ENCODE assay signal across 8 cellular contexts in the genomic region with DNA sequence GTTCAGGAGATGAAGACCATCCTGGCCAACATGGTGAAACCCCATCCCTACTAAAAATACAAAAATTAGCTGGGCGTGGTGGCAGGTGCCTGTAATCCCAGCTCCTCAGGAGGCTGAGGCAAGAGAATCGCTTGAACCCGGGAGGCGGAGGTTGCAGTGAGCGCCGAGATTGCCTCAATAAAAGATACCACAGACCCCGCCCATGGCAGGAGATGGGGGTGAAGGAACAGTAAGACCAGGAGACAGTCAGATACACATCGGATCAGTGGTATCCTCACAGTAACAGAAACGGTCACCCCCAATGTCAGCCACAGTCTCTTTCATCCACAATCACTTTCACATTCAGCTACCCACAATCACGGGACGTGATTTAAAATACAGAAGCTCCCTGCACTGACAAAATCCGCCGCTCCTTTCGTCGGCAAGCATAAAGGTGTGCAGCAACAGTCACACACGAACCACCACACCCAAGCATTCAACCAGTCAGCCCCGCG. TPM values are rescaled to one million over a fixed set of nuclear protein-coding genes. Genes with fewer than 3 reads are reported as not detected.
DNase-seq lines count a peak whose midpoint lies in the region; ATAC-seq, FAIRE-seq and TF ChIP-seq lines count a peak whose summit lies in the region.
"Not testable (repeated sequence)": the region's sequence is repeated elsewhere in the genome, so short reads cannot be mapped to it uniquely, and the experiment has no call there.

No MANE protein-coding gene starts in this region.

- H3K4me3 Mint-ChIP-seq in natural killer cell treated with Interleukin-12 subunit alpha and Interleukin-12 subunit beta and Interleukin-15 and Interleukin-18, amount 100 ng/mL, for 72 hours = peak overlapping the region; percentile 85

- peaks cover 13 to 16% of the 10 kb centered on the region in 2 donors for H3K4me1 Mint-ChIP-seq in natural killer cell treated with Interleukin-12 subunit alpha and Interleukin-12 subunit beta and Interleukin-15 and Interleukin-18, amount 100 ng/mL, for 72 hours (ENCODE audit: low read depth in 2 of 2)

- not testable (repeated sequence) for H3K9me3 ChIP-seq in GM23248 (ENCODE audit: low read depth); GM12878 (replicated peaks; ENCODE audit: control insufficient read depth, insufficient read depth, low read length); cardiac muscle cell (ENCODE audit: low read depth)
- H3K9me3 ChIP-seq in SJSA1 (replicated peaks) = peaks cover 27% of the 10 kb centered on the region

- POLR2A ChIA-PET in GM12878 (lab: Charles Lee) = interaction anchor here (0.5 to 1.7 kb wide), 6 partner anchors 51 to 1667 kb away, joined by 3 to 11 read pairs (median 4); a partner anchor contains a TSS

- CTCF ChIA-PET in GM12878 (lab: Yijun Ruan, JAX) = interaction anchor here (0.7 to 1.5 kb wide), 4 partner anchors 19 to 224 kb away, joined by 3 to 4 read pairs (median 3); a partner anchor contains a TSS

- H3K4me2 ChIP-seq in GM23248 (ENCODE audit: unreplicated experiment) = peak overlapping the region; percentile 80
- H3K4me2 ChIP-seq in GM12878 (ENCODE audit: control insufficient read depth, insufficient read depth) = peak overlapping the region; percentile 44

- H3K27me3 ChIP-seq in GM23248 (replicated peaks; ENCODE audit: insufficient read depth); SJSA1 (replicated peaks); GM12878 (replicated peaks in 1 of 2; ENCODE audit: control insufficient read depth in 2 of 2, insufficient read depth in 2 of 2, low read length in 1 of 2); cardiac muscle cell: not testable (repeated sequence)

- not testable (repeated sequence) for DNase-seq in GM12864 (ENCODE audit: low read depth); GM23248; SJSA1 (ENCODE audit: low read depth in 1 of 2, low spot score in 2 of 2); GM12878 (ENCODE audit: low read depth, low spot score); cardiac muscle cell (ENCODE audit: low read depth in 1 of 2, low spot score in 1 of 2); natural killer cell treated with Interleukin-12 subunit alpha and Interleukin-12 subunit beta and Interleukin-15 and Interleukin-18, amount 100 ng/mL, for 72 hours (ENCODE audit: low spot score)

- peaks cover 13% of the 10 kb centered on the region for H3K36me3 Mint-ChIP-seq in natural killer cell treated with Interleukin-12 subunit alpha and Interleukin-12 subunit beta and Interleukin-15 and Interleukin-18, amount 100 ng/mL, for 72 hours

- WGBS in GM23248 (ENCODE audit: low coverage in 1 of 2, low lambda C conversion rate in 2 of 2, missing lambda C conversion rate in 2 of 2), 2 experiments = 18 to 21% methylated on average over 18 of the region's 18 CpGs
- under 1% methylated on average over 18 of the region's 18 CpGs for WGBS in GM12878 (ENCODE audit: insufficient coverage, insufficient replicate concordance, low lambda C conversion rate, missing lambda C conversion rate)

- in situ Hi-C loops in GM23248 (cut with MboI); GM12878 (cut with MboI): not testable (repeated sequence)

- H3K9me2 ChIP-seq in GM23248 (ENCODE audit: insufficient read depth) = not testable (repeated sequence)

- RAD21 ChIA-PET in GM12878 (lab: Charles Lee; ENCODE audit: unreplicated experiment) = interaction anchor here (1.2 to 1.4 kb wide), 5 partner anchors 9 to 153 kb away, joined by 3 to 9 read pairs (median 5); a partner anchor contains a TSS

- H3K4me3 ChIP-seq in GM12864 (ENCODE audit: low read depth, low read length) (peak overlapping the region; percentile 65), GM23248 (peak overlapping the region; percentile 85), SJSA1 (peak overlapping the region; percentile 54), GM12878 (peak overlapping the region; percentile 72), cardiac muscle cell (peak overlapping the region; percentile 59)

- H4K20me1 ChIP-seq in GM23248 (ENCODE audit: insufficient read depth); GM12878 (ENCODE audit: control insufficient read depth, insufficient read depth): not testable (repeated sequence)

- not testable (repeated sequence) for TF ChIP-seq POLR2A in GM12878 (IDR thresholded peaks at IDR 0.05; ENCODE audit: low read depth, low read length)

- not testable (repeated sequence) for H3K36me3 ChIP-seq in GM23248 (ENCODE audit: low read depth); GM12878 (ENCODE audit: control insufficient read depth in 2 of 2, insufficient read depth in 2 of 2, low read length in 1 of 2); cardiac muscle cell
- H3K36me3 ChIP-seq in SJSA1 = peaks cover 12% of the 10 kb centered on the region

- FAIRE-seq in GM12878 (lab: Jason Lieb, UNC) = not testable (repeated sequence)

- peaks cover 12% of the 10 kb centered on the region for H3K9me3 Mint-ChIP-seq in natural killer cell treated with Interleukin-12 subunit alpha and Interleukin-12 subunit beta and Interleukin-15 and Interleukin-18, amount 100 ng/mL, for 72 hours

- not testable (repeated sequence) for TF ChIP-seq CTCF in GM12864 (IDR thresholded peaks at IDR 0.05; ENCODE audit: low read depth, low read length, missing control alignments); GM12878 (IDR thresholded peaks at IDR 0.05 in 2 of 3, conservative IDR thresholded peaks at IDR 0.05 in 1 of 3; ENCODE audit: control insufficient read depth in 2 of 3, extremely low read depth in 1 of 3, insufficient read depth in 1 of 3, low read depth in 3 of 3, low read length in 3 of 3); cardiac muscle cell (IDR thresholded peaks at IDR 0.05; ENCODE audit: low read depth, low read length)

- H3K9ac ChIP-seq in GM23248 = peak overlapping the region; percentile 83
- H3K9ac ChIP-seq in GM12878 (ENCODE audit: control insufficient read depth, insufficient read depth, low read length) = peak overlapping the region; percentile 60

- H2AFZ ChIP-seq in GM23248 = peak overlapping the region; percentile 93
- H2AFZ ChIP-seq in GM12878 (ENCODE audit: control insufficient read depth, low read depth, low read length) = peak overlapping the region; percentile 89

- H3F3A ChIP-seq in GM23248 (ENCODE audit: insufficient read depth) = not testable (repeated sequence)

- ATAC-seq in HG03442 (IDR thresholded peaks at IDR 0.05; ENCODE audit: unreplicated experiment) (peak; percentile 18), GM12878 (peak; percentile 55)
- peak; percentile 47 to 54 for ATAC-seq in natural killer cell treated with Interleukin-12 subunit alpha and Interleukin-12 subunit beta and Interleukin-15 and Interleukin-18, amount 100 ng/mL, for 72 hours

- H3K27ac ChIP-seq in GM23248 (peak overlapping the region; percentile 28; the same call in 1 of the 2 replicates), GM12878 (ENCODE audit: control insufficient read depth, insufficient read depth) (peak overlapping the region; percentile 63), cardiac muscle cell (peak overlapping the region; percentile 89), temporal lobe (ENCODE audit: low read depth, low read length) (peak overlapping the region; percentile 76)
- not testable (repeated sequence) for H3K27ac ChIP-seq in SJSA1

- H3K27me3 Mint-ChIP-seq in natural killer cell treated with Interleukin-12 subunit alpha and Interleukin-12 subunit beta and Interleukin-15 and Interleukin-18, amount 100 ng/mL, for 72 hours = not testable (repeated sequence)

- not testable (repeated sequence) for TF ChIP-seq EP300 in GM12878 (IDR thresholded peaks at IDR 0.05; ENCODE audit: borderline replicate concordance in 1 of 2, control insufficient read depth in 1 of 2, low read depth in 2 of 2, low read length in 2 of 2)

- intact Hi-C loops in GM12878 (cut with micrococcal nuclease; ENCODE audit: unreplicated experiment) = loop anchor here (1.0 to 10.0 kb wide), 3 partner anchors 97 to 1256 kb away; a partner anchor contains a TSS

- peak overlapping the region; percentile 56 to 74 for H3K27ac Mint-ChIP-seq in natural killer cell treated with Interleukin-12 subunit alpha and Interleukin-12 subunit beta and Interleukin-15 and Interleukin-18, amount 100 ng/mL, for 72 hours

- peaks cover 11% of the 10 kb centered on the region for H3K79me2 ChIP-seq in GM23248 (ENCODE audit: insufficient read depth)
- not testable (repeated sequence) for H3K79me2 ChIP-seq in GM12878 (ENCODE audit: control insufficient read depth, insufficient read depth, low read length)

- TF ChIP-seq RAD21 in GM12878 (IDR thresholded peaks at IDR 0.05; ENCODE audit: insufficient read depth, low read depth, low read length) = not testable (repeated sequence)

- BruUV-seq in GM12878 (replicated peaks; lab: Mats Ljungman, UMichigan) = TSS peak; percentile 95

- SMC1A ChIA-PET in GM12878 (lab: Charles Lee; ENCODE audit: uncharacterized antibody, unreplicated experiment) = interaction anchor here (0.8 to 1.4 kb wide), 3 partner anchors 96 to 224 kb away, joined by 3 to 4 read pairs (median 3); a partner anchor contains a TSS

- not testable (repeated sequence) for H3K4me1 ChIP-seq in GM23248 (ENCODE audit: insufficient read depth); SJSA1 (replicated peaks); GM12878 (ENCODE audit: control insufficient read depth, insufficient read depth, low read length); cardiac muscle cell (ENCODE audit: low read depth)

RNA-seq across cellular contexts. Expression of a gene that starts 0.5 kb away (rescaled TPM):
- total RNA-seq in GM23248 (2014; rRNA removed; shearing (Covaris generic)) = 3.5 and 10.2 TPM in 2 replicates
- 2.4 and 2.9 TPM in 2 replicates for polyA plus RNA-seq in GM23248 (2016; fragmentation: Nextera tagmentation; extraction: Ambion mirVana)
- total RNA-seq in SJSA1 (2014; rRNA removed; shearing (Covaris generic)) = 1.8 and 4.9 TPM in 2 replicates
- total RNA-seq in GM12878 (2013; cell fraction: nucleolus; rRNA removed) = 26.2 and 28.3 TPM in 2 replicates
- total RNA-seq in GM12878 (2014; rRNA removed) = 3.7 and 5.3 TPM in 2 replicates
- total RNA-seq in GM12878 (2014; rRNA removed; fragmentation: Illumina TruSeq; extraction: Trizol) = 4.9 and 5.5 TPM in 2 replicates
- total RNA-seq in GM12878 (2021) = 3.6 and 3.9 TPM in 2 replicates
- 1.9 TPM for polyA plus RNA-seq in GM12878 (2011; ENCODE audit: low read depth)
- polyA plus RNA-seq in GM12878 (2011; rRNA removed) = 5.0 and 8.3 TPM in 2 replicates
- polyA plus RNA-seq in GM12878 (2011; cell fraction: cytosol; rRNA removed) = 3.4 and 3.6 TPM in 2 replicates
- polyA plus RNA-seq in GM12878 (2011; cell fraction: nucleus; rRNA removed) = 3.3 and 3.5 TPM in 2 replicates
- 2.3 and 3.1 TPM in 2 replicates for polyA plus RNA-seq in GM12878 (2012)
- polyA plus RNA-seq in GM12878 (2014; fragmentation: Illumina TruSeq; extraction: Trizol) = 5.6 and 6.4 TPM in 2 replicates
- polyA plus RNA-seq in GM12878 (2014; fragmentation: Nextera tagmentation; extraction: Ambion mirVana) = 1 to 10 TPM; 2.0 to 2.2 TPM
- polyA plus RNA-seq in GM12878 (2014; rRNA removed) = 3.1 and 4.2 TPM in 2 replicates
- polyA plus RNA-seq in GM12878 (2016; fragmentation: Nextera tagmentation; extraction: Ambion mirVana) = 1 to 10 TPM; 2.7 to 2.9 TPM
- polyA minus RNA-seq in GM12878 (2011; rRNA and poly(A)+ RNA removed) = 4.7 and 4.9 TPM in 2 replicates
- 3.3 and 5.1 TPM in 2 replicates for polyA minus RNA-seq in GM12878 (2011; cell fraction: cytosol; rRNA and poly(A)+ RNA removed)
- 4.1 and 6.9 TPM in 2 replicates for polyA minus RNA-seq in GM12878 (2011; cell fraction: nucleus; rRNA and poly(A)+ RNA removed)
- 9.6 and 10.2 TPM in 2 replicates for total RNA-seq in cardiac muscle cell
- 5.8 and 6.8 TPM in 2 replicates for polyA plus RNA-seq in cardiac muscle cell
- total RNA-seq in natural killer cell treated with Interleukin-12 subunit alpha and Interleukin-12 subunit beta and Interleukin-15 and Interleukin-18, amount 100 ng/mL, for 72 hours = 1 to 10 TPM; 5.6 to 6.7 TPM
- 20.9 TPM for total RNA-seq in temporal lobe
